In the genomic region with DNA sequence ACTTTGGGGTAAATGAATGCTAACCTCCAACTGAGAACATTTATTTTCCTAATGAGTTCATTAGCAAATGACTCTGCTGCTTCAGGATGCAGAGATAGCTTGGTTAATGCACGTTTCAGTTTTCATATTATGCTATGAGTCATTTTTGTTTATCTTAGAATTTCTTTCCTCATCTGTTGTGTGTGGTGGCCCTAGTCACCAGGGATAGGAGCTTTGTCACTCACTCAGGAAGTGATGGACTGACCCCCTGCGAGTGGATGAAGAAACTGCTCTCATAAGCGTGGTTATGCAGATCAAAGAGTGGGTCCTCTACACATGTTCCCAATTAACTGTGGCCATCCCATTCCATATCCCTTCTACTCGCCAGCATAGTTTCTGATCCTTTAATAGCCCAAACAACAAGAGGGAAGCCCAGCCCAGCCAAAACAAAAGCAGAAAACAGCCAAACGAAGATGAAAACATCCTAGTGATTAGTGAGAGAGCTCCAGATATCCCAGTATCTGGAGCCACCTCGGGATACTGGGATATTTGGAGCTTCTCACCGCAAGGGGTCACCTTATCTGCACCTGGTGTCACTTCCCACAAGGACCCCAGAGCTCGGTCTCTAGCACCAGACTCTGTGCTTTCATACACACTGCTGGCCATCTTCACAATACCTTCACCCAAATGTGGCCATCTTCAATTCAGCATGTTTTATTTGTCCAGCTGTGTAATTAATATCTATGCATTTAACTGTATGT, we compare ENCODE assay signal across 8 cellular contexts. TPM values are rescaled to one million over a fixed set of nuclear protein-coding genes. Genes with fewer than 3 reads are reported as not detected.
DNase-seq lines count a peak whose midpoint lies in the region; ATAC-seq lines count a peak whose summit lies in the region.

No MANE protein-coding gene starts in this region.

- DNase-seq in activated T-cell treated with anti-CD3 and anti-CD28 coated beads, Interleukin-2, amount 50 U/mL, for 24 hours, result no peak
- no peak for DNase-seq in activated T-cell treated with anti-CD3 and anti-CD28 coated beads, Interleukin-2, amount 50 U/mL, for 48 hours
- DNase-seq in left ventricle myocardium superior, result no peak
- no peak for DNase-seq in NCI-H2196 treated with DMSO at 0.1 percent for 48 hours (lab: John Stamatoyannopoulos, UW; ENCODE audit: unreplicated experiment)
- DNase-seq in DMS114 treated with DMSO at 0.1 percent for 48 hours (lab: John Stamatoyannopoulos, UW; ENCODE audit: unreplicated experiment), result no peak
- no peak for DNase-seq in NCI-H128 (lab: John Stamatoyannopoulos, UW; ENCODE audit: unreplicated experiment)

- intact Hi-C loops in left ventricle myocardium superior (cut with micrococcal nuclease), result no loop called here

- H3K4me1 Mint-ChIP-seq in activated T-cell treated with anti-CD3 and anti-CD28 coated beads, Interleukin-2, amount 50 U/mL, for 24 hours (ENCODE audit: low read depth), result peaks cover 88% of the 10 kb centered on the region
- peaks cover 68% of the 10 kb centered on the region for H3K4me1 Mint-ChIP-seq in T-helper 1 cell treated with Interleukin-12 subunit alpha and Interleukin-12 subunit beta and Interleukin-4 antibody, amounts not matched to agents 30 μg/mL and 1 μg/mL, for 36 hours (ENCODE audit: low read depth)

- H3K27me3 Mint-ChIP-seq in activated T-cell treated with anti-CD3 and anti-CD28 coated beads, Interleukin-2, amount 50 U/mL, for 24 hours, result no peaks in the 10 kb centered on the region
- H3K27me3 Mint-ChIP-seq in T-helper 1 cell treated with Interleukin-12 subunit alpha and Interleukin-12 subunit beta and Interleukin-4 antibody, amounts not matched to agents 30 μg/mL and 1 μg/mL, for 36 hours (ENCODE audit: low read depth), result no peaks in the 10 kb centered on the region

- ATAC-seq in HG02885 (IDR thresholded peaks at IDR 0.05; ENCODE audit: poor library complexity, unreplicated experiment), result peak; percentile 62
- ATAC-seq in left ventricle myocardium superior, result peak; percentile 45

- H3K9me3 Mint-ChIP-seq in activated T-cell treated with anti-CD3 and anti-CD28 coated beads, Interleukin-2, amount 50 U/mL, for 24 hours, result no peaks in the 10 kb centered on the region
- H3K9me3 Mint-ChIP-seq in T-helper 1 cell treated with Interleukin-12 subunit alpha and Interleukin-12 subunit beta and Interleukin-4 antibody, amounts not matched to agents 30 μg/mL and 1 μg/mL, for 36 hours, result no peaks in the 10 kb centered on the region

- peaks cover 13% of the 10 kb centered on the region for H3K36me3 Mint-ChIP-seq in activated T-cell treated with anti-CD3 and anti-CD28 coated beads, Interleukin-2, amount 50 U/mL, for 24 hours (ENCODE audit: low read depth)
- H3K36me3 Mint-ChIP-seq in T-helper 1 cell treated with Interleukin-12 subunit alpha and Interleukin-12 subunit beta and Interleukin-4 antibody, amounts not matched to agents 30 μg/mL and 1 μg/mL, for 36 hours (ENCODE audit: low read depth), result peaks cover 68% of the 10 kb centered on the region

- no peak overlapping the region for H3K4me3 Mint-ChIP-seq in activated T-cell treated with anti-CD3 and anti-CD28 coated beads, Interleukin-2, amount 50 U/mL, for 24 hours
- H3K4me3 Mint-ChIP-seq in T-helper 1 cell treated with Interleukin-12 subunit alpha and Interleukin-12 subunit beta and Interleukin-4 antibody, amounts not matched to agents 30 μg/mL and 1 μg/mL, for 36 hours, result peak overlapping the region; percentile 23

- H3K27ac Mint-ChIP-seq in activated T-cell treated with anti-CD3 and anti-CD28 coated beads, Interleukin-2, amount 50 U/mL, for 24 hours, result peak overlapping the region; percentile 77
- peak overlapping the region; percentile 13 for H3K27ac Mint-ChIP-seq in T-helper 1 cell treated with Interleukin-12 subunit alpha and Interleukin-12 subunit beta and Interleukin-4 antibody, amounts not matched to agents 30 μg/mL and 1 μg/mL, for 36 hours

RNA-seq across cellular contexts. Expression of a gene that starts 8.6 kb away (rescaled TPM):
- total RNA-seq in left ventricle myocardium superior, result 9.2 TPM
